ENCODE assay signal across 7 cellular contexts in genomic region chr1:100340494-100340893, GRCh38.
"Had no signal": no experiment of that assay in that cellular context is flagged by ENCODE, and none has a peak within 500 bp of the region (broad histone marks: within the 10 kb centered on the region; RNA-seq: fewer than 3 reads in every experiment).

No MANE protein-coding gene starts in this region.

- FAIRE-seq: HepG2, HTR-8/SVneo had no signal

- H3K36me3 Mint-ChIP-seq: IgD-negative memory B cell had no signal

- DNase-seq: IMR-90, KBM-7, KG1 had no signal

- H3K4me3 Mint-ChIP-seq: IgD-negative memory B cell had no signal

- H3K27ac ChIP-seq: HL-60 had no signal

- ATAC-seq: HepG2 had no signal
